Comparison of ENCODE assay signal across 1 cellular context in the genomic region with DNA sequence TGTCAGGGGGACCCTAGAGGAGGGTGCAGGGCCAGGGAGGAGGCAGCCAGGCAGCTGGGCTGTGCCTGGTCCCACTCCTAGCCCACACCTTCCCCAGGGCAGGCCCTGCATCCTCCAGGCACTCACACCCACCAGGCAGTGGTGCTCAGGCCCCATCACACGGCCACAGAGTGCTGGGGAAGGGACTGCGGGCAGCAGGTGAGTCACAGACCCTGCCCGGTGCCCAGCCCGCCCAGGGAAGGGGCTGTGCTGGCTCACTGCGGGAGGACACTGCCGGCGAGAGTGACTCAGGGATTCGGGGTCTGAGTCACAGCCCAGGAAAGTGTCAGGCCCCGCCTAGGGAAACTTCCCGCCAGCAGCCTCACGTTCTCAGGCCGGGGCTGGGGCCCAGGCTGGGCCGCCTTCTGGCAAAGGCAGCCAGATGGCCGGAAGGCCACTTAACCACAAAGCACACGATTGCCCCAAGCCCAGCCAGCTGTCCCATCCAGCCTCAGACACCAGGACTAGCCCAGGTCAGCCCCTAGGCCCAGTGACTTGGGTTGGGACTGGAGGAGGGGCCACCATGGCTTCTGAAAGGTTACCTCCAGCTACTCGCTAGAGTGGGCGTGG.
TF ChIP-seq lines count a peak whose summit lies in the region.

No MANE protein-coding gene starts in this region.

TF ChIP-seq in HepG2, 621 proteins besides CTCF, POLR2A, EP300 and RAD21 (continued from another document and continues in another):
- TF ChIP-seq, protein P1, sequence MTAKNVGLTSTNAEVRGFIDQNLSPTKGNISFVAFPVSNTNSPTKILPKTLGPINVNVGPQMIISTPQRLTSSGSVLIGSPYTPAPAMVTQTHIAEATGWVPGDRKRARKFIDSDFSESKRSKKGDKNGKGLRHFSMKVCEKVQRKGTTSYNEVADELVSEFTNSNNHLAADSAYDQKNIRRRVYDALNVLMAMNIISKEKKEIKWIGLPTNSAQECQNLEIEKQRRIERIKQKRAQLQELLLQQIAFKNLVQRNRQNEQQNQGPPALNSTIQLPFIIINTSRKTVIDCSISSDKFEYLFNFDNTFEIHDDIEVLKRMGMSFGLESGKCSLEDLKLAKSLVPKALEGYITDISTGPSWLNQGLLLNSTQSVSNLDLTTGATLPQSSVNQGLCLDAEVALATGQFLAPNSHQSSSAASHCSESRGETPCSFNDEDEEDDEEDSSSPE (CRISPR knock-in tag; IDR thresholded peaks at IDR 0.05), result peak; percentile 46; the same call in 1 of the 2 replicates
- TF ChIP-seq ZNF446 (CRISPR knock-in tag; IDR thresholded peaks at IDR 0.05) (no peak), JUN (CRISPR knock-in tag; IDR thresholded peaks at IDR 0.05) (peak; percentile 80; the same call in 1 of the 2 replicates), CEBPG (CRISPR knock-in tag; IDR thresholded peaks at IDR 0.05) (peak; percentile 4; the same call in 1 of the 2 replicates), ARHGAP35 (CRISPR knock-in tag; IDR thresholded peaks at IDR 0.05; ENCODE audit: borderline replicate concordance) (peak; percentile 30; the same call in 1 of the 2 replicates), MED1 (CRISPR knock-in tag; IDR thresholded peaks at IDR 0.05) (peak; percentile 74), ISX (CRISPR knock-in tag; conservative IDR thresholded peaks at IDR 0.05) (no peak), MXI1 (IDR thresholded peaks at IDR 0.05; ENCODE audit: borderline replicate concordance, low read depth, low read length) (peak; percentile 63; the same call in 1 of the 3 replicates), LCORL (IDR thresholded peaks at IDR 0.05) (no peak), LCORL (CRISPR knock-in tag; IDR thresholded peaks at IDR 0.05) (peak; percentile 78), MIER2 (CRISPR knock-in tag; IDR thresholded peaks at IDR 0.05) (0 out of 2 replicates have a peak, but pooled peaks have one; percentile 58), RXRA (CRISPR knock-in tag; IDR thresholded peaks at IDR 0.05) (peak; percentile 73), NCOA1 (CRISPR knock-in tag; IDR thresholded peaks at IDR 0.05) (no peak), ZBTB7B (CRISPR knock-in tag; IDR thresholded peaks at IDR 0.05) (no peak), ZFAT (CRISPR knock-in tag; conservative IDR thresholded peaks at IDR 0.05) (no peak), ZNF3 (CRISPR knock-in tag; IDR thresholded peaks at IDR 0.05) (no peak), DNMT1 (CRISPR knock-in tag; IDR thresholded peaks at IDR 0.05) (no peak), ZNF598 (CRISPR knock-in tag; IDR thresholded peaks at IDR 0.05; ENCODE audit: borderline replicate concordance) (peak; percentile 66; the same call in 1 of the 2 replicates), IKZF5 (CRISPR knock-in tag; IDR thresholded peaks at IDR 0.05) (peak; percentile 45; the same call in 1 of the 2 replicates), HDAC1 (CRISPR knock-in tag; IDR thresholded peaks at IDR 0.05) (peak; percentile 55; the same call in 1 of the 2 replicates), CREB1 (IDR thresholded peaks at IDR 0.05) (peak; percentile 48; the same call in 1 of the 2 replicates), CREB1 (CRISPR knock-in tag; IDR thresholded peaks at IDR 0.05) (no peak), NBN (conservative IDR thresholded peaks at IDR 0.05) (no peak), MAZ (IDR thresholded peaks at IDR 0.05; ENCODE audit: borderline replicate concordance, low read depth, low read length) (no peak; the same call in 1 of the 2 replicates), MAZ (CRISPR knock-in tag; IDR thresholded peaks at IDR 0.05; ENCODE audit: low read depth) (0 out of 2 replicates have a peak, but pooled peaks have one; percentile 48), NFE2L1 (CRISPR knock-in tag; IDR thresholded peaks at IDR 0.05; ENCODE audit: borderline replicate concordance) (peak; percentile 87; the same call in 1 of the 2 replicates), MEF2D (CRISPR knock-in tag; IDR thresholded peaks at IDR 0.05) (no peak), ETV5 (CRISPR knock-in tag; IDR thresholded peaks at IDR 0.05; ENCODE audit: borderline replicate concordance) (peak; percentile 87), BRD4 (CRISPR knock-in tag; IDR thresholded peaks at IDR 0.05) (0 out of 2 replicates have a peak, but pooled peaks have one; percentile 26), TRIM22 (IDR thresholded peaks at IDR 0.05) (no peak), ELF1 (CRISPR knock-in tag; IDR thresholded peaks at IDR 0.05) (peak; percentile 47; the same call in 1 of the 2 replicates), KDM2A (CRISPR knock-in tag; IDR thresholded peaks at IDR 0.05; ENCODE audit: borderline replicate concordance, low read depth) (peak; percentile 79; the same call in 1 of the 2 replicates), ZBTB40 (IDR thresholded peaks at IDR 0.05) (no peak), ZBTB40 (CRISPR knock-in tag; IDR thresholded peaks at IDR 0.05) (peak; percentile 45; the same call in 1 of the 2 replicates), ZNF12 (CRISPR knock-in tag; IDR thresholded peaks at IDR 0.05) (peak; percentile 24; the same call in 1 of the 2 replicates), ZNF781 (CRISPR knock-in tag; IDR thresholded peaks at IDR 0.05; ENCODE audit: borderline replicate concordance, not compliant biosample characterization) (no peak), ZNF331 (CRISPR knock-in tag; IDR thresholded peaks at IDR 0.05) (peak; percentile 52; the same call in 1 of the 2 replicates), SP1 (IDR thresholded peaks at IDR 0.05) (no peak), SP1 (CRISPR knock-in tag; IDR thresholded peaks at IDR 0.05) (0 out of 2 replicates have a peak, but pooled peaks have one; percentile 39), ZSCAN9 (CRISPR knock-in tag; IDR thresholded peaks at IDR 0.05; ENCODE audit: borderline replicate concordance) (0 out of 2 replicates have a peak, but pooled peaks have one; percentile 33), FOXP1 (IDR thresholded peaks at IDR 0.05) (no peak), FOXP1 (CRISPR knock-in tag; IDR thresholded peaks at IDR 0.05) (0 out of 2 replicates have a peak, but pooled peaks have one; percentile 6), ZNF263 (CRISPR knock-in tag; IDR thresholded peaks at IDR 0.05) (peak; percentile 61; the same call in 1 of the 2 replicates), MZF1 (CRISPR knock-in tag; IDR thresholded peaks at IDR 0.05; ENCODE audit: borderline replicate concordance) (no peak; the same call in 1 of the 2 replicates)
- TF ChIP-seq, protein P2, sequence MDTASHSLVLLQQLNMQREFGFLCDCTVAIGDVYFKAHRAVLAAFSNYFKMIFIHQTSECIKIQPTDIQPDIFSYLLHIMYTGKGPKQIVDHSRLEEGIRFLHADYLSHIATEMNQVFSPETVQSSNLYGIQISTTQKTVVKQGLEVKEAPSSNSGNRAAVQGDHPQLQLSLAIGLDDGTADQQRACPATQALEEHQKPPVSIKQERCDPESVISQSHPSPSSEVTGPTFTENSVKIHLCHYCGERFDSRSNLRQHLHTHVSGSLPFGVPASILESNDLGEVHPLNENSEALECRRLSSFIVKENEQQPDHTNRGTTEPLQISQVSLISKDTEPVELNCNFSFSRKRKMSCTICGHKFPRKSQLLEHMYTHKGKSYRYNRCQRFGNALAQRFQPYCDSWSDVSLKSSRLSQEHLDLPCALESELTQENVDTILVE (CRISPR knock-in tag; IDR thresholded peaks at IDR 0.05), result no peak
- TF ChIP-seq, protein P3, sequence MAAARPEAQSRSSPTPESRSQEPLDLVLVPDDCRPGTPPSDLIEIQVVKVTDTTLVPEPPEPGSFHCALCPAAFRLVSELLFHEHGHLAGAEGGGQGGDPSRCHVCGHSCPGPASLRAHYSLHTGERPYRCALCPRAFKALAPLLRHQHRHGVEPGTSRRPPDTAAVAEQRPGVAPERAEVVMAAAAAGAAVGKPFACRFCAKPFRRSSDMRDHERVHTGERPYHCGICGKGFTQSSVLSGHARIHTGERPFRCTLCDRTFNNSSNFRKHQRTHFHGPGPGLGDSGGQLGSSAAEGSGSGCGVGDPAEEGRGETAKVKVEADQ (CRISPR knock-in tag; IDR thresholded peaks at IDR 0.05; ENCODE audit: borderline replicate concordance), result 0 out of 2 replicates have a peak, but pooled peaks have one; percentile 57
- TF ChIP-seq, protein P4, sequence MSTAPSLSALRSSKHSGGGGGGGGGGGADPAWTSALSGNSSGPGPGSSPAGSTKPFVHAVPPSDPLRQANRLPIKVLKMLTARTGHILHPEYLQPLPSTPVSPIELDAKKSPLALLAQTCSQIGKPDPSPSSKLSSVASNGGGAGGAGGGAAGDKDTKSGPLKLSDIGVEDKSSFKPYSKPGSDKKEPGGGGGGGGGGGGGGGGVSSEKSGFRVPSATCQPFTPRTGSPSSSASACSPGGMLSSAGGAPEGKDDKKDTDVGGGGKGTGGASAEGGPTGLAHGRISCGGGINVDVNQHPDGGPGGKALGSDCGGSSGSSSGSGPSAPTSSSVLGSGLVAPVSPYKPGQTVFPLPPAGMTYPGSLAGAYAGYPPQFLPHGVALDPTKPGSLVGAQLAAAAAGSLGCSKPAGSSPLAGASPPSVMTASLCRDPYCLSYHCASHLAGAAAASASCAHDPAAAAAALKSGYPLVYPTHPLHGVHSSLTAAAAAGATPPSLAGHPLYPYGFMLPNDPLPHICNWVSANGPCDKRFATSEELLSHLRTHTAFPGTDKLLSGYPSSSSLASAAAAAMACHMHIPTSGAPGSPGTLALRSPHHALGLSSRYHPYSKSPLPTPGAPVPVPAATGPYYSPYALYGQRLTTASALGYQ (CRISPR knock-in tag; IDR thresholded peaks at IDR 0.05), result peak; percentile 27; the same call in 1 of the 2 replicates
- TF ChIP-seq, protein P5, sequence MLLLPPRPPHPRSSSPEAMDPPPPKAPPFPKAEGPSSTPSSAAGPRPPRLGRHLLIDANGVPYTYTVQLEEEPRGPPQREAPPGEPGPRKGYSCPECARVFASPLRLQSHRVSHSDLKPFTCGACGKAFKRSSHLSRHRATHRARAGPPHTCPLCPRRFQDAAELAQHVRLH (CRISPR knock-in tag; IDR thresholded peaks at IDR 0.05; ENCODE audit: borderline replicate concordance, low read depth), result peak; percentile 51; the same call in 1 of the 2 replicates
